9 cellular contexts compared by ENCODE assay signal in genomic region chr10:125148021-125148439, GRCh38. TPM values are rescaled to one million over a fixed set of nuclear protein-coding genes. Genes with fewer than 3 reads are reported as not detected.
DNase-seq lines count a peak whose midpoint lies in the region; ATAC-seq and TF ChIP-seq lines count a peak whose summit lies in the region.
"Had no signal": no experiment of that assay in that cellular context is flagged by ENCODE, and none has a peak within 500 bp of the region (broad histone marks: within the 10 kb centered on the region; RNA-seq: fewer than 3 reads in every experiment).

No MANE protein-coding gene starts in this region.

- no peak overlapping the region for H2AK5ac ChIP-seq in trophoblast cell (ENCODE audit: low read length)

- H3K9me3 ChIP-seq in NT2/D1 (ENCODE audit: insufficient read depth, low read length): no peaks in the 10 kb centered on the region
- H3K9me3 ChIP-seq in fibroblast of lung (ENCODE audit: control insufficient read depth, insufficient read depth, low read depth, low read length): no peaks in the 10 kb centered on the region
- H3K9me3 ChIP-seq in trophoblast cell (ENCODE audit: insufficient read depth, low read depth, low read length): peaks cover 2% of the 10 kb centered on the region
- no peaks in the 10 kb centered on the region for H3K9me3 ChIP-seq in CD8-positive, alpha-beta T cell (ENCODE audit: low read length)

- H3K27ac ChIP-seq in fibroblast of lung (ENCODE audit: insufficient read depth, low read length): peak overlapping the region; percentile 88
- H3K27ac ChIP-seq in trophoblast cell (ENCODE audit: low read depth, low read length): no peak overlapping the region
- no peak overlapping the region for H3K27ac ChIP-seq in CD8-positive, alpha-beta T cell (ENCODE audit: low read depth, low read length)

- peak overlapping the region; percentile 72 for H3K4ac ChIP-seq in trophoblast cell (ENCODE audit: low read depth, low read length)

- H3K23ac ChIP-seq in trophoblast cell (ENCODE audit: low read length): no peak overlapping the region

- no peak overlapping the region for H4K12ac ChIP-seq in trophoblast cell (ENCODE audit: low read depth, low read length)

- H3K4me1 ChIP-seq in NT2/D1 (ENCODE audit: insufficient read depth, insufficient read length) (peaks cover 35% of the 10 kb centered on the region), fibroblast of lung (ENCODE audit: control insufficient read depth, extremely low read depth, insufficient read depth, low read length) (peaks cover 38% of the 10 kb centered on the region), trophoblast cell (ENCODE audit: control insufficient read depth in 1 of 2, insufficient read depth in 2 of 2, low read length in 2 of 2) (peaks cover 16 to 22% of the 10 kb centered on the region in 2 experiments)
- H3K4me1 ChIP-seq in CD8-positive, alpha-beta T cell (ENCODE audit: insufficient read depth, low read length): no peaks in the 10 kb centered on the region

- H4K91ac ChIP-seq in trophoblast cell (ENCODE audit: low read depth, low read length): no peak overlapping the region

- no CpG with 5 or more reads among the region's 7 CpGs for WGBS in trophoblast cell (ENCODE audit: extremely low coverage, insufficient coverage, insufficient read length)

- H3K4me3 ChIP-seq in NT2/D1 (ENCODE audit: insufficient read length, low read depth) (no peak overlapping the region), fibroblast of lung (replicated peaks in 1 of 4; ENCODE audit: control extremely low read depth in 1 of 4, insufficient read depth in 1 of 4, low read depth in 3 of 4, low read length in 4 of 4) (no peak overlapping the region), trophoblast cell (ENCODE audit: low read depth, low read length) (no peak overlapping the region)
- H3K4me3 ChIP-seq in CD8-positive, alpha-beta T cell (ENCODE audit: low read depth, low read length): no peak overlapping the region

- peak overlapping the region; percentile 92 for H3K27ac Mint-ChIP-seq in Calu3 (ENCODE audit: unreplicated experiment)
- no peak overlapping the region for H3K27ac Mint-ChIP-seq in activated T-cell treated with anti-CD3 and anti-CD28 coated beads, Interleukin-2, amount 50 U/mL, for 24 hours
- no peak overlapping the region for H3K27ac Mint-ChIP-seq in CD8-positive, alpha-beta T cell
- H3K27ac Mint-ChIP-seq: activated CD4-positive, alpha-beta memory T cell treated with anti-CD3 and anti-CD28 coated beads, Interleukin-2, amount 10 ng/mL, durations not matched to agents 7 days and 5 days had no signal

- peak overlapping the region; percentile 63 for H3K4me3 Mint-ChIP-seq in Calu3 (ENCODE audit: low read depth, unreplicated experiment)
- no peak overlapping the region for H3K4me3 Mint-ChIP-seq in activated T-cell treated with anti-CD3 and anti-CD28 coated beads, Interleukin-2, amount 50 U/mL, for 24 hours
- H3K4me3 Mint-ChIP-seq in CD8-positive, alpha-beta T cell: no peak overlapping the region
- H3K4me3 Mint-ChIP-seq: activated CD4-positive, alpha-beta memory T cell treated with anti-CD3 and anti-CD28 coated beads, Interleukin-2, amount 10 ng/mL, durations not matched to agents 7 days and 5 days had no signal

- H3K27me3 ChIP-seq in NT2/D1 (ENCODE audit: insufficient read depth, insufficient read length) (no peaks in the 10 kb centered on the region), fibroblast of lung (ENCODE audit: control insufficient read depth, insufficient read depth, low read length) (no peaks in the 10 kb centered on the region), trophoblast cell (ENCODE audit: insufficient read depth, low read length) (no peaks in the 10 kb centered on the region)
- no peaks in the 10 kb centered on the region for H3K27me3 ChIP-seq in CD8-positive, alpha-beta T cell (ENCODE audit: insufficient read depth, low read length)

- no peaks in the 10 kb centered on the region for H3K9me3 Mint-ChIP-seq in Calu3 (ENCODE audit: low read depth, unreplicated experiment)
- no peaks in the 10 kb centered on the region for H3K9me3 Mint-ChIP-seq in activated T-cell treated with anti-CD3 and anti-CD28 coated beads, Interleukin-2, amount 50 U/mL, for 24 hours
- no peaks in the 10 kb centered on the region for H3K9me3 Mint-ChIP-seq in CD8-positive, alpha-beta T cell
- H3K9me3 Mint-ChIP-seq: activated CD4-positive, alpha-beta memory T cell treated with anti-CD3 and anti-CD28 coated beads, Interleukin-2, amount 10 ng/mL, durations not matched to agents 7 days and 5 days had no signal

- H3K14ac ChIP-seq in trophoblast cell (ENCODE audit: low read length): no peak overlapping the region

- H3K4me1 Mint-ChIP-seq in Calu3 (ENCODE audit: low read depth, unreplicated experiment): peaks cover 41% of the 10 kb centered on the region
- peaks cover 4% of the 10 kb centered on the region for H3K4me1 Mint-ChIP-seq in activated T-cell treated with anti-CD3 and anti-CD28 coated beads, Interleukin-2, amount 50 U/mL, for 24 hours (ENCODE audit: low read depth)
- H3K4me1 Mint-ChIP-seq in CD8-positive, alpha-beta T cell (ENCODE audit: low read depth): peaks cover 6% of the 10 kb centered on the region
- H3K4me1 Mint-ChIP-seq: activated CD4-positive, alpha-beta memory T cell treated with anti-CD3 and anti-CD28 coated beads, Interleukin-2, amount 10 ng/mL, durations not matched to agents 7 days and 5 days had no signal

- no peaks in the 10 kb centered on the region for H4K20me1 ChIP-seq in fibroblast of lung (ENCODE audit: control insufficient read depth, extremely low read depth, insufficient read depth, low read length)

- peaks cover 56% of the 10 kb centered on the region for H3K36me3 Mint-ChIP-seq in Calu3 (ENCODE audit: insufficient read depth, unreplicated experiment)
- no peaks in the 10 kb centered on the region for H3K36me3 Mint-ChIP-seq in activated T-cell treated with anti-CD3 and anti-CD28 coated beads, Interleukin-2, amount 50 U/mL, for 24 hours (ENCODE audit: low read depth)
- no peaks in the 10 kb centered on the region for H3K36me3 Mint-ChIP-seq in CD8-positive, alpha-beta T cell

- H3K4me2 ChIP-seq in fibroblast of lung (ENCODE audit: extremely low read depth, insufficient read depth, low read length) (peak overlapping the region; percentile 66), trophoblast cell (ENCODE audit: low read length) (no peak overlapping the region)

- peaks cover 99% of the 10 kb centered on the region for H3K79me2 ChIP-seq in fibroblast of lung (ENCODE audit: control insufficient read depth, insufficient read depth, low read length)
- peaks cover 38% of the 10 kb centered on the region for H3K79me2 ChIP-seq in trophoblast cell (ENCODE audit: control insufficient read depth, insufficient read depth, low read length, poor library complexity)

- no peak overlapping the region for H2BK12ac ChIP-seq in trophoblast cell (ENCODE audit: low read length)

- no peaks in the 10 kb centered on the region for H3K27me3 Mint-ChIP-seq in Calu3 (ENCODE audit: unreplicated experiment)
- peaks cover 73% of the 10 kb centered on the region for H3K27me3 Mint-ChIP-seq in activated T-cell treated with anti-CD3 and anti-CD28 coated beads, Interleukin-2, amount 50 U/mL, for 24 hours
- peaks cover 43% of the 10 kb centered on the region for H3K27me3 Mint-ChIP-seq in CD8-positive, alpha-beta T cell (ENCODE audit: low read depth)

- POLR2A ChIA-PET in CD8-positive, alpha-beta T cell (lab: Charles Lee): no interaction called here

- H4K8ac ChIP-seq in trophoblast cell (ENCODE audit: low read depth, low read length): no peak overlapping the region

- peak; percentile 50 for DNase-seq in Calu3
- no peak for DNase-seq in NT2/D1 (ENCODE audit: low read depth, low spot score)
- peak; percentile 51 to 65 for DNase-seq in fibroblast of lung (ENCODE audit: low read depth in 2 of 2)
- no peak for DNase-seq in trophoblast cell
- DNase-seq in activated T-cell treated with anti-CD3 and anti-CD28 coated beads, Interleukin-2, amount 50 U/mL, for 24 hours: no peak
- no peak for DNase-seq in activated CD4-positive, alpha-beta T cell treated with anti-CD3 and anti-CD28 coated beads for 4 hours
- DNase-seq in CD8-positive, alpha-beta T cell: no peak
- DNase-seq: activated CD4-positive, alpha-beta memory T cell treated with anti-CD3 and anti-CD28 coated beads, Interleukin-2, amount 10 ng/mL, durations not matched to agents 7 days and 5 days had no signal

- BruUV-seq in Calu3 (replicated peaks; lab: Mats Ljungman, UMichigan): no TSS peak

- ATAC-seq in HG03460 (IDR thresholded peaks at IDR 0.05; ENCODE audit: unreplicated experiment): no peak
- ATAC-seq in CD8-positive, alpha-beta T cell: no peak

- CTCF ChIA-PET in Calu3 (lab: Charles Lee): interaction anchor here (0.6 to 0.7 kb wide), 2 partner anchors 82 to 775 kb away, joined by 3 read pairs; no protein-coding TSS in a partner anchor
- CTCF ChIA-PET in CD8-positive, alpha-beta T cell (lab: Charles Lee): interaction anchor here (1.2 kb wide), 1 partner anchor 9 kb away, joined by 3 read pairs; no protein-coding TSS in a partner anchor

- H2AFZ ChIP-seq in fibroblast of lung (ENCODE audit: low read length) (no peak overlapping the region), trophoblast cell (ENCODE audit: insufficient read depth, low read length, poor library complexity) (no peak overlapping the region)

- TF ChIP-seq CTCF in Calu3 (IDR thresholded peaks at IDR 0.05; ENCODE audit: unreplicated experiment): no peak
- no peak for TF ChIP-seq CTCF in fibroblast of lung (conservative IDR thresholded peaks at IDR 0.05 in 1 of 2, IDR thresholded peaks at IDR 0.05 in 1 of 2; ENCODE audit: low read depth in 1 of 2, low read length in 2 of 2)
- TF ChIP-seq CTCF in CD8-positive, alpha-beta T cell (IDR thresholded peaks at IDR 0.05): no peak

- no peak overlapping the region for H2BK5ac ChIP-seq in trophoblast cell (ENCODE audit: low read depth, low read length, poor library complexity)

- peaks cover 6% of the 10 kb centered on the region for H3K79me1 ChIP-seq in trophoblast cell (ENCODE audit: low read length)

- peak overlapping the region; percentile 32 for H3K9ac ChIP-seq in NT2/D1 (ENCODE audit: insufficient read length, low read depth)
- H3K9ac ChIP-seq in fibroblast of lung (ENCODE audit: insufficient read depth, low read length): peak overlapping the region; percentile 57
- no peak overlapping the region for H3K9ac ChIP-seq in trophoblast cell (ENCODE audit: low read length)

- no peak overlapping the region for H3K18ac ChIP-seq in trophoblast cell (ENCODE audit: low read length)

- H3K36me3 ChIP-seq in NT2/D1 (ENCODE audit: insufficient read depth, insufficient read length, low read length) (peaks cover 34% of the 10 kb centered on the region), fibroblast of lung (ENCODE audit: control insufficient read depth, insufficient read depth, low read length) (no peaks in the 10 kb centered on the region), trophoblast cell (ENCODE audit: control insufficient read depth in 1 of 2, insufficient read depth in 2 of 2, low read length in 2 of 2) (peaks cover 21 to 24% of the 10 kb centered on the region in 2 experiments)
- H3K36me3 ChIP-seq in CD8-positive, alpha-beta T cell (ENCODE audit: insufficient read depth, low read length): no peaks in the 10 kb centered on the region

- no peak overlapping the region for H2BK120ac ChIP-seq in trophoblast cell (ENCODE audit: insufficient read depth, low read length, poor library complexity)

- intact Hi-C loops in Calu3 (cut with micrococcal nuclease; ENCODE audit: unreplicated experiment): no loop called here
- intact Hi-C loops in CD8-positive, alpha-beta T cell (cut with DNase I, micrococcal nuclease): no loop called here

RNA-seq across cellular contexts. Expression of gene CTBP2, which starts 12.3 kb away (rescaled TPM):
- 71.9 and 78.7 TPM in 2 replicates for total RNA-seq in Calu3 (2022)
- total RNA-seq in fibroblast of lung: 56.8 and 73.3 TPM in 2 replicates
- 72.1 and 91.0 TPM in 2 replicates for polyA plus RNA-seq in fibroblast of lung
- polyA plus RNA-seq in fibroblast of lung (2012): 53.0 and 60.4 TPM in 2 replicates
- polyA minus RNA-seq in fibroblast of lung (ENCODE audit: low replicate concordance): 130 and 131 TPM in 2 replicates
- polyA plus RNA-seq in trophoblast cell (2013): 57.7 and 58.8 TPM in 2 replicates
- total RNA-seq in CD8-positive, alpha-beta T cell: under 1 TPM; 0.38 to 0.78 TPM

Comparison
In these comparisons a context has a peak if more than half of its experiments do, and no peak if none do; other contexts are left out.
1. DNase-seq: peak in Calu3 (single experiment) and fibroblast of lung (2 of 2); none in NT2/D1 (single experiment), trophoblast cell (0 of 2), activated T-cell treated with anti-CD3 and anti-CD28 coated beads, Interleukin-2, amount 50 U/mL, for 24 hours (single experiment), activated CD4-positive, alpha-beta T cell treated with anti-CD3 and anti-CD28 coated beads for 4 hours (0 of 2) and CD8-positive, alpha-beta T cell (0 of 7).
2. RNA of gene CTBP2, which starts 12.3 kb away (total RNA-seq): 71.9 to 78.7 TPM in Calu3 and 56.8 to 73.3 TPM in fibroblast of lung; 0.38 to 0.78 TPM in CD8-positive, alpha-beta T cell; every median in the first group is over 10 times any median in the second.